Comparison of ENCODE assay signal across 2 cellular contexts in the genomic region with DNA sequence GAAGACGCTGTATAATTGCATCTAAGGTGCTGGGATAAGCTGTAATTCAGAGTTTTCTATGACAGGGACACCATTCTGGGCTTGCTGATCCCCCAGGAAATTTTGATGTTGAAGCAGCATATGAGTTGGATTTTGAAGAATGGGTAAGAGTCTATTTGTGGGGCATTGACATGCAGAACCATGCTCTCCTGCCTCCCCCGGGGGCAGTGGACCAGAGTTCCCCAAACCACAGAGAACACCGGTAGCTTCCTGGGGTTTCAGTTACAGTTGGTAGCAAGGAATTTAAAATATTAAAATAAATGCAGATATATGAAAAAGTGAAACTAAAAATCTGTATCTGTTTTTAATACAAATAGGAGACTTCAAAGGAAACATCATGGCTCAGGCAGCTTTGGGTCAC.
TF ChIP-seq lines count a peak whose summit lies in the region.

No MANE protein-coding gene starts in this region.

TF ChIP-seq in GM12878, 131 proteins besides CTCF, POLR2A, EP300 and RAD21:
- TF ChIP-seq EED (IDR thresholded peaks at IDR 0.05; ENCODE audit: low read depth) (peak; percentile 79), SUZ12 (IDR thresholded peaks at IDR 0.05; ENCODE audit: unreplicated experiment) (no peak), RUNX3 (IDR thresholded peaks at IDR 0.05; ENCODE audit: low read length) (peak; percentile 77)

TF ChIP-seq in HepG2, 621 proteins besides CTCF, POLR2A, EP300 and RAD21:
- no peak for TF ChIP-seq ZNF235 (CRISPR knock-in tag; IDR thresholded peaks at IDR 0.05; ENCODE audit: borderline replicate concordance)
- TF ChIP-seq CBX5 (CRISPR knock-in tag; IDR thresholded peaks at IDR 0.05; ENCODE audit: borderline replicate concordance), result no peak
- no peak for TF ChIP-seq FOXK2 (IDR thresholded peaks at IDR 0.05)
- TF ChIP-seq ZNF251 (CRISPR knock-in tag; IDR thresholded peaks at IDR 0.05), result no peak
- no peak for TF ChIP-seq ZNF629 (CRISPR knock-in tag; conservative IDR thresholded peaks at IDR 0.05)
- TF ChIP-seq, protein P1, sequence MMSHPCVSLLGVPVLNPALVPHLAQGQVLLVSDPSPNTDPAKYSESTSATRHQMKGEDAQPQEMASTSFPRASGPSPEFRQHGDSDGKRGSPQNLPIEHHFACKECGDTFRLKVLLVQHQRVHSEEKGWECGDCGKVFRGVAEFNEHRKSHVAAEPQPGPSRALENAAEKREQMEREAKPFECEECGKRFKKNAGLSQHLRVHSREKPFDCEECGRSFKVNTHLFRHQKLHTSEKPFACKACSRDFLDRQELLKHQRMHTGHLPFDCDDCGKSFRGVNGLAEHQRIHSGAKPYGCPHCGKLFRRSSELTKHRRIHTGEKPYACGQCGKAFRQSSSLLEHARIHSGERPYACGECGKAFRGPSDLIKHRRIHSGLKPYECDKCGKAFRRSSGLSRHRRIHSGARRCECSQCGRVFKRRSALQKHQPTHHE (CRISPR knock-in tag; IDR thresholded peaks at IDR 0.05; ENCODE audit: borderline replicate concordance), result no peak
- no peak for TF ChIP-seq PITX1 (CRISPR knock-in tag; IDR thresholded peaks at IDR 0.05)
- no peak for TF ChIP-seq PCBP2 (optimal IDR thresholded peaks at IDR 0.05; ENCODE audit: low read depth, low read length, poor library complexity, severe bottlenecking)
- TF ChIP-seq KLF6 (CRISPR knock-in tag; IDR thresholded peaks at IDR 0.05), result no peak
